Comparison of ENCODE assay signal across 8 cellular contexts in the genomic region with DNA sequence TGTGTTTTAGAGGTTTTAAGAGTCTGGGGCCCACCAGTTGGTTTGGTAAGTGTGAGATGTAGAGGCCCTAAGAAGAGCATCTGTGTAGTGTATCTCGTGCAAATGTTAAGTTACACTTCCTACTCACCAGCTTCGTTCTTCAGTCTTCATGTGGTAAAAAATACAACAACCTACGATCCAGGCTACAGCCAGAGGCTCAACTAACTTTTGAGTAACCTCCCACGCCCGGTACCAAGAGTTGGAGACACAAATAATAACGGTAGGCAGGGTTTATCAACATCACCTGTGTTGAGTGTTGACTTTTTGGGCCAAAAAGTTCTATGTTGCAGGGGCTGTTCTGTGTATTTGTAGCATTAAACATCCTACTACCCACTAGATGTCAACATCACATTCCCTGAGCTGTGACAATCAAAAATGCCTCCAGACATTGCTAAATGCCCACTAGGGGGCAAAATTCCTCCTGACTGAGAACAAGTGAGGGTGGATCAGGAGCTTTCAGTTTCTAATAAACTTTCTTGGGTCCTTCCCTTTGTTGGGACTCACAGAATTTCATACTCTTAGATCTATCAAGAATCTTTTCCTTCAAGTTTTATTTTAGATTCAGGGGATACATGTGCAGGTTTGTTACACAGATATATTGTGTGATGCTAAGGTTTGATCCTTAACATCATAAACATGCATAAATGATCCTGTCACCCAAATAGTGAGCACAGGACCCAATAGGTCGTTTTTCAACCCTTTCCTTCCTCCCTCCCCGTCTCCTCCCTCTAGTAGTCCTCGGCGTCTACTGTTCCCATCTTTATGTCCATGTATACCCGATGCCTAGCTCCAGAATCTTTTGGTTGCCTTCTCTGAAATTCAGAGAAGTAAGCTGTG.
A peak's percentile ranks its signal among the peaks of the same experiment; 100 is the strongest.
DNase-seq lines count a peak whose midpoint lies in the region; ATAC-seq and TF ChIP-seq lines count a peak whose summit lies in the region.

No MANE protein-coding gene starts in this region.

- DNase-seq in DND-41 (peak; percentile 6), Peyer's patch (peak in 2 of 3 donors; percentile 55 to 84), glomerular endothelial cell (ENCODE audit: extremely low read depth, low read depth, low spot score) (peak; percentile 64), progenitor cell of endocrine pancreas (ENCODE audit: low spot score, unreplicated experiment) (peak; percentile 35), NCI-H1048 (lab: John Stamatoyannopoulos, UW) (no peak)
- DNase-seq in activated naive CD4-positive, alpha-beta T cell treated with Interleukin-2 at 50 U/mL for 16 hours: peak; percentile 38

- no peaks in the 10 kb centered on the region for H3K4me1 ChIP-seq in DND-41 (ENCODE audit: insufficient read depth, low read length)
- H3K4me1 ChIP-seq in Peyer's patch: peaks cover 0 to 10% (median 2%) of the 10 kb centered on the region in 4 donors

- ATAC-seq in DND-41 (ENCODE audit: insufficient read depth, low read depth): peak; percentile 63; the same call in 1 of the 3 replicates
- peak; percentile 93 for ATAC-seq in GM21360 (IDR thresholded peaks at IDR 0.05; ENCODE audit: unreplicated experiment)
- peak; percentile 83 for ATAC-seq in HG03575 (IDR thresholded peaks at IDR 0.05; ENCODE audit: extremely low read depth, insufficient number of reproducible peaks, low FRiP score, unreplicated experiment)

- H3K4me3 ChIP-seq in DND-41 (ENCODE audit: low read depth in 1 of 2, low read length in 2 of 2) (peak overlapping the region in 1 of 2 experiments; percentile 24; a peak in 1 of 4 replicates), Peyer's patch (peak overlapping the region; percentile 4 to 23 (median 15))

- H3K36me3 Mint-ChIP-seq in progenitor cell of endocrine pancreas (ENCODE audit: insufficient read depth): peaks cover 6% of the 10 kb centered on the region

- no peak overlapping the region for H3K27ac ChIP-seq in DND-41 (ENCODE audit: low read length)
- peak overlapping the region in 1 of 4 donors; percentile 16 for H3K27ac ChIP-seq in Peyer's patch

- peaks cover 4% of the 10 kb centered on the region for H3K9me3 Mint-ChIP-seq in progenitor cell of endocrine pancreas (ENCODE audit: low read depth)

- H2AFZ ChIP-seq in DND-41 (ENCODE audit: low read depth, low read length): peak overlapping the region; percentile 33

- H3K27me3 Mint-ChIP-seq in progenitor cell of endocrine pancreas: no peaks in the 10 kb centered on the region

- no peak overlapping the region for H3K4me3 Mint-ChIP-seq in progenitor cell of endocrine pancreas (ENCODE audit: low read depth)

- no peaks in the 10 kb centered on the region for H4K20me1 ChIP-seq in DND-41 (ENCODE audit: insufficient read depth, low read length)

- H3K9me3 ChIP-seq in DND-41 (ENCODE audit: insufficient read depth, low read length, severe bottlenecking) (no peaks in the 10 kb centered on the region), Peyer's patch (no peaks in the 10 kb centered on the region)

- H3K9ac ChIP-seq in DND-41 (ENCODE audit: low read depth, low read length): no peak overlapping the region

- TF ChIP-seq CTCF in DND-41 (IDR thresholded peaks at IDR 0.05; ENCODE audit: borderline replicate concordance, extremely low read depth, low read length, poor library complexity, severe bottlenecking) (peak; percentile 63), Peyer's patch (IDR thresholded peaks at IDR 0.05) (peak; percentile 55 to 91 (median 87)), progenitor cell of endocrine pancreas (IDR thresholded peaks at IDR 0.05; ENCODE audit: unreplicated experiment) (peak; percentile 86)

- H3K79me2 ChIP-seq in DND-41 (ENCODE audit: insufficient read depth, low read length): no peaks in the 10 kb centered on the region

- TF ChIP-seq POLR2A in Peyer's patch (IDR thresholded peaks at IDR 0.05): no peak

- H3K36me3 ChIP-seq in DND-41 (ENCODE audit: insufficient read depth, low read length) (no peaks in the 10 kb centered on the region), Peyer's patch (no peaks in the 10 kb centered on the region)

- H3K4me1 Mint-ChIP-seq in progenitor cell of endocrine pancreas (ENCODE audit: low read depth): no peaks in the 10 kb centered on the region

- no peaks in the 10 kb centered on the region for H3K27me3 ChIP-seq in DND-41 (ENCODE audit: insufficient read depth, low read length, poor library complexity)
- no peaks in the 10 kb centered on the region for H3K27me3 ChIP-seq in Peyer's patch

- H3K4me2 ChIP-seq in DND-41 (ENCODE audit: insufficient read depth, low read length): peak overlapping the region; percentile 39; the same call in 1 of the 2 replicates

- H3K27ac Mint-ChIP-seq in progenitor cell of endocrine pancreas: no peak overlapping the region
